ENCODE assay signal across 7 cellular contexts in genomic region chr3:129440648-129441190, GRCh38. TPM values are rescaled to one million over a fixed set of nuclear protein-coding genes. Genes with fewer than 3 reads are reported as not detected.
DNase-seq lines count a peak whose midpoint lies in the region; ATAC-seq, FAIRE-seq and TF ChIP-seq lines count a peak whose summit lies in the region.

No MANE protein-coding gene starts in this region.

- WGBS in H9 (ENCODE audit: extremely low coverage, insufficient read length, low lambda C conversion rate): no CpG with 5 or more reads among the region's 7 CpGs

- H4K91ac ChIP-seq in H9 (ENCODE audit: insufficient read length, low read depth, low read length): no peak overlapping the region

- H3K4me1 Mint-ChIP-seq in H9: peaks cover 31 to 34% of the 10 kb centered on the region in 2 experiments

- no peak overlapping the region for H2BK12ac ChIP-seq in H9 (ENCODE audit: insufficient read length, low read depth, low read length)

- no peak overlapping the region for H2BK20ac ChIP-seq in H9 (ENCODE audit: low read depth, low read length, poor library complexity, severe bottlenecking)

- H3K23ac ChIP-seq in H9 (ENCODE audit: insufficient read length, low read depth, low read length): no peak overlapping the region

- no peak overlapping the region for H2BK5ac ChIP-seq in H9 (ENCODE audit: insufficient read length, low read length)

- no peak overlapping the region for H2BK120ac ChIP-seq in H9 (ENCODE audit: low read depth, low read length, poor library complexity, severe bottlenecking)

- no peak overlapping the region for H2AFZ ChIP-seq in H9 (ENCODE audit: low read length)

- H2BK15ac ChIP-seq in H9 (ENCODE audit: low read depth, low read length): no peak overlapping the region

- H3K4me3 Mint-ChIP-seq in H9: peak overlapping the region; percentile 96 to 99

- no peaks in the 10 kb centered on the region for H4K20me1 ChIP-seq in H9 (ENCODE audit: control insufficient read depth, insufficient read depth, insufficient read length)

- H3K14ac ChIP-seq in H9 (ENCODE audit: insufficient read depth, low read length): 0 out of 2 replicates have a peak overlapping the region, but pooled peaks have one; percentile 66

- H4K5ac ChIP-seq in H9 (ENCODE audit: insufficient read length, low read depth, low read length): no peak overlapping the region

- FAIRE-seq in GM12891 (lab: Jason Lieb, UNC): no peak

- H3K27ac Mint-ChIP-seq in H9: peak overlapping the region; percentile 91 to 99 (median 93); a peak in 5 of 7 replicates

- H3K4me3 ChIP-seq in RWPE2 (ENCODE audit: severe bottlenecking): peak overlapping the region; percentile 79
- H3K4me3 ChIP-seq in fibroblast of villous mesenchyme (ENCODE audit: low read depth, low read length): peak overlapping the region; percentile 99
- peak overlapping the region; percentile 80 for H3K4me3 ChIP-seq in skeletal muscle satellite cell (ENCODE audit: low read length)

- H4K8ac ChIP-seq in H9 (replicated peaks; ENCODE audit: insufficient read length, low read depth, low read length): no peak overlapping the region

- TF ChIP-seq POLR2A in GM12891 (IDR thresholded peaks at IDR 0.05; ENCODE audit: low read depth, low read length): no peak; the same call in 1 of the 2 replicates

- CTCF ChIA-PET in HEK293T (lab: Yijun Ruan, JAX): no interaction called here

- no peak overlapping the region for H3K4ac ChIP-seq in H9 (ENCODE audit: low read depth, low read length)

- H3K27me3 ChIP-seq in H9 (ENCODE audit: insufficient read depth, low read length) (no peaks in the 10 kb centered on the region), RWPE2 (ENCODE audit: insufficient read depth, poor library complexity, severe bottlenecking) (no peaks in the 10 kb centered on the region), skeletal muscle satellite cell (ENCODE audit: control insufficient read depth, insufficient read depth, low read length) (no peaks in the 10 kb centered on the region)

- H3K36me3 ChIP-seq in RWPE2 (ENCODE audit: low read depth) (peaks cover 26% of the 10 kb centered on the region), skeletal muscle satellite cell (ENCODE audit: insufficient read depth, low read length) (peaks cover 18% of the 10 kb centered on the region)

- peaks cover 4% of the 10 kb centered on the region; the same call in 1 of the 2 replicates for H3K4me1 ChIP-seq in H9 (ENCODE audit: insufficient read depth, low read length)
- peaks cover 7% of the 10 kb centered on the region for H3K4me1 ChIP-seq in RWPE2 (ENCODE audit: insufficient read depth, poor library complexity, severe bottlenecking)
- peaks cover 51% of the 10 kb centered on the region for H3K4me1 ChIP-seq in skeletal muscle satellite cell (ENCODE audit: control insufficient read depth, insufficient read depth, low read length)

- no peak overlapping the region for H2AK5ac ChIP-seq in H9 (ENCODE audit: insufficient read length, low read length)

- H3K9me3 ChIP-seq in H9 (ENCODE audit: control insufficient read depth, low read depth, low read length) (no peaks in the 10 kb centered on the region), RWPE2 (ENCODE audit: severe bottlenecking) (no peaks in the 10 kb centered on the region), skeletal muscle satellite cell (replicated peaks; ENCODE audit: low read length) (no peaks in the 10 kb centered on the region)

- H3K9ac ChIP-seq in H9 (ENCODE audit: extremely low read depth, insufficient read length, low read length) (peak overlapping the region; percentile 79), skeletal muscle satellite cell (ENCODE audit: low read depth, low read length) (peak overlapping the region; percentile 85)

- H3K79me1 ChIP-seq in H9 (ENCODE audit: insufficient read depth, low read depth, low read length, poor library complexity, severe bottlenecking): no peaks in the 10 kb centered on the region

- peaks cover 7% of the 10 kb centered on the region for H3K23me2 ChIP-seq in H9 (ENCODE audit: insufficient read length, low read depth, low read length, poor library complexity, severe bottlenecking)

- POLR2A ChIA-PET in HEK293T (lab: Yijun Ruan, JAX): interaction anchor here (0.8 to 2.6 kb wide), 16 partner anchors 8 to 262 kb away, joined by 3 to 15 read pairs (median 4); partner anchors contain the start of gene EFCAB12

- peaks cover 2% of the 10 kb centered on the region; the same call in 1 of the 2 replicates for H3K79me2 ChIP-seq in H9 (ENCODE audit: insufficient read depth, low read length)

- H3K56ac ChIP-seq in H9 (ENCODE audit: insufficient read length, low read depth, low read length): no peak overlapping the region

- peak overlapping the region; percentile 36 for H3K18ac ChIP-seq in H9 (ENCODE audit: insufficient read length, low read depth, low read length)

- H3K9me3 Mint-ChIP-seq in H9: no peaks in the 10 kb centered on the region

- ATAC-seq in RWPE2 (ENCODE audit: low read depth): no peak
- no peak for ATAC-seq in GM21390 (IDR thresholded peaks at IDR 0.05; ENCODE audit: unreplicated experiment)

- H3K27ac ChIP-seq in H9 (ENCODE audit: insufficient read length, low read depth, low read length) (peak overlapping the region; percentile 6), RWPE2 (ENCODE audit: poor library complexity, severe bottlenecking) (peak overlapping the region; percentile 66)

- H3T11ph ChIP-seq in H9 (ENCODE audit: low read length): no peak overlapping the region

- H3K27me3 Mint-ChIP-seq in H9 (ENCODE audit: low read depth): no peaks in the 10 kb centered on the region

- H3K4me2 ChIP-seq in H9 (ENCODE audit: insufficient read depth, insufficient read length, low read length) (peak overlapping the region; percentile 73), skeletal muscle satellite cell (ENCODE audit: low read length) (peak overlapping the region; percentile 83)

- no peak for TF ChIP-seq CTCF in H9 (conservative IDR thresholded peaks at IDR 0.05)
- no peak for TF ChIP-seq CTCF in RWPE2 (IDR thresholded peaks at IDR 0.05; ENCODE audit: poor library complexity, severe bottlenecking)
- TF ChIP-seq CTCF in fibroblast of villous mesenchyme (IDR thresholded peaks at IDR 0.05; ENCODE audit: insufficient read depth, low read depth, low read length): no peak

- peaks cover 14 to 32% (median 25%) of the 10 kb centered on the region in 3 experiments; a peak in 6 of 7 replicates for H3K36me3 Mint-ChIP-seq in H9 (ENCODE audit: insufficient read depth in 1 of 3, low read depth in 3 of 3)

- DNase-seq in H9 (no peak), RWPE2 (ENCODE audit: low spot score) (no peak), fibroblast of villous mesenchyme (ENCODE audit: low read depth) (peak; percentile 29), GM12891 (ENCODE audit: insufficient read length, low spot score) (no peak), HEK293T (ENCODE audit: extremely low spot score) (no peak)

TF ChIP-seq in GM12891, 5 proteins besides CTCF, POLR2A, EP300 and RAD21:
- TF ChIP-seq POU2F2 (IDR thresholded peaks at IDR 0.05; ENCODE audit: low read depth, low read length) (no peak), PAX5 (IDR thresholded peaks at IDR 0.05; ENCODE audit: insufficient read depth, low read length, severe bottlenecking) (no peak), SPI1 (IDR thresholded peaks at IDR 0.05; ENCODE audit: low read depth, low read length) (no peak), TAF1 (IDR thresholded peaks at IDR 0.05; ENCODE audit: low read depth, low read length) (no peak), POLR2AphosphoS5 (IDR thresholded peaks at IDR 0.05; ENCODE audit: low read depth, low read length) (no peak)

TF ChIP-seq in HEK293T, 16 proteins besides CTCF, POLR2A, EP300 and RAD21:
- TF ChIP-seq FOXK2 (IDR thresholded peaks at IDR 0.05) (no peak), HDGF (IDR thresholded peaks at IDR 0.05; ENCODE audit: borderline replicate concordance) (no peak), L3MBTL2 (conservative IDR thresholded peaks at IDR 0.05) (no peak), FOXM1 (IDR thresholded peaks at IDR 0.05; ENCODE audit: borderline replicate concordance) (no peak), NFRKB (IDR thresholded peaks at IDR 0.05) (no peak), LEF1 (IDR thresholded peaks at IDR 0.05; ENCODE audit: borderline replicate concordance) (no peak), SUZ12 (IDR thresholded peaks at IDR 0.05) (no peak), CTBP1 (IDR thresholded peaks at IDR 0.05; ENCODE audit: borderline replicate concordance) (no peak), SP1 (IDR thresholded peaks at IDR 0.05) (no peak), ZNF384 (IDR thresholded peaks at IDR 0.05) (no peak), FOXA1 (IDR thresholded peaks at IDR 0.05) (no peak), PKNOX1 (IDR thresholded peaks at IDR 0.05) (no peak), ELF4 (IDR thresholded peaks at IDR 0.05) (no peak), ARNT (IDR thresholded peaks at IDR 0.05) (no peak), TARDBP (IDR thresholded peaks at IDR 0.05) (no peak)

RNA-seq across cellular contexts. Expression of gene IFT122, which starts 0.7 kb away (rescaled TPM):
- 19.3 and 22.0 TPM in 2 replicates for total RNA-seq in H9 (2021)
- total RNA-seq in fibroblast of villous mesenchyme: 19.9 and 21.3 TPM in 2 replicates
- 14.4 and 26.9 TPM in 2 replicates for total RNA-seq in skeletal muscle satellite cell (2012; rRNA removed)
- polyA plus RNA-seq in GM12891 (2012; ENCODE audit: low read depth, missing spikeins): 9.0 TPM

RNA-seq across cellular contexts. Expression of gene MBD4, which starts 1.0 kb away (rescaled TPM):
- total RNA-seq in H9 (2021): 40.1 and 41.0 TPM in 2 replicates
- total RNA-seq in fibroblast of villous mesenchyme: 30.0 and 32.0 TPM in 2 replicates
- 21.6 and 26.9 TPM in 2 replicates for total RNA-seq in skeletal muscle satellite cell (2012; rRNA removed)
- 26.5 TPM for polyA plus RNA-seq in GM12891 (2012; ENCODE audit: low read depth, missing spikeins)

RNA-seq across cellular contexts. Expression of gene EFCAB12, which starts 12.3 kb away (rescaled TPM):
- total RNA-seq in H9 (2021) (0.11 and 0.28 TPM in 2 replicates), fibroblast of villous mesenchyme (not detected in 2 replicates)
- not detected in 2 replicates for total RNA-seq in skeletal muscle satellite cell (2012; rRNA removed)
- polyA plus RNA-seq in GM12891 (2012; ENCODE audit: low read depth, missing spikeins): 0.13 TPM
